In the genomic region with DNA sequence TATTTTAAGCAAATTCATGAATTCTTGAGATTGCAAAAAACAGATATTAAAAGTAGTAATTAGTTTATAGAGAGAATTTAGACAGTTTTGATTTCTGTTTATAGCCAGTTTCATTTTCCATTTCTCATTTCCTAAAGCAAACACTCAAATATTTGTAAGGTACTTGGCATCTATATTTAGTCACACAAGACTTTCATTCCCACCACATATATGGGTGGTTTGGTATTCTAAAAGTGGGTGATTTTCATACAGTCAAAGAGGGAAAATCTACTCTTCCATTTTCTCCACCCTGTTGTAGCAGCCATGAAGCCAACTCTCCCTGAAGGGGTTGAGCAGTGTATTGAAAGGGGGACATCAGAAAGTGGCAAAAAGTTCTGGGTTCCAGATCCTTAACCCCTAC, we compare ENCODE assay signal across 15 cellular contexts.
DNase-seq lines count a peak whose midpoint lies in the region; ATAC-seq and TF ChIP-seq lines count a peak whose summit lies in the region.
"Had no signal": no experiment of that assay in that cellular context is flagged by ENCODE, and none has a peak within 500 bp of the region (broad histone marks: within the 10 kb centered on the region; RNA-seq: fewer than 3 reads in every experiment).

No MANE protein-coding gene starts in this region.

- H3K36me3 Mint-ChIP-seq in activated naive CD4-positive, alpha-beta T cell treated with anti-CD3 and anti-CD28 coated beads, Interleukin-2, amount 50 U/mL, for 72 hours, result peaks cover 5 to 11% of the 10 kb centered on the region in 2 donors
- no peaks in the 10 kb centered on the region for H3K36me3 Mint-ChIP-seq in activated naive CD4-positive, alpha-beta T cell treated with anti-CD3 and anti-CD28 coated beads for 36 hours (ENCODE audit: low read depth)
- H3K36me3 Mint-ChIP-seq: brain had no signal

- peak overlapping the region in 1 of 2 donors; percentile 63 for H3K27ac Mint-ChIP-seq in activated naive CD4-positive, alpha-beta T cell treated with anti-CD3 and anti-CD28 coated beads, Interleukin-2, amount 50 U/mL, for 72 hours
- no peak overlapping the region for H3K27ac Mint-ChIP-seq in activated naive CD4-positive, alpha-beta T cell treated with anti-CD3 and anti-CD28 coated beads for 36 hours
- H3K27ac Mint-ChIP-seq: brain had no signal

- H3K4me1 Mint-ChIP-seq in activated naive CD4-positive, alpha-beta T cell treated with anti-CD3 and anti-CD28 coated beads for 36 hours (ENCODE audit: low read depth), result peaks cover 22% of the 10 kb centered on the region

- no peak for DNase-seq in activated naive CD4-positive, alpha-beta T cell treated with anti-CD3 and anti-CD28 coated beads, Interleukin-2, amount 50 U/mL, for 72 hours (ENCODE audit: low spot score in 2 of 2)
- DNase-seq in activated naive CD4-positive, alpha-beta T cell treated with anti-CD3 and anti-CD28 coated beads for 36 hours, result no peak
- no peak for DNase-seq in stimulated activated naive CD8-positive, alpha-beta T cell treated with anti-CD3 and anti-CD28 coated beads, Interleukin-15, Interleukin-2, amounts not matched to agents 100 U/mL and 50 U/mL, for 24 hours
- DNase-seq in HT-29 (ENCODE audit: low spot score), result no peak
- DNase-seq in nucleus accumbens (lab: John Stamatoyannopoulos, UW), result no peak
- DNase-seq: effector CD4-positive, alpha-beta T cell; hypothalamus; NCI-H187 treated with DMSO at 0.1 percent for 48 hours; NCI-H69; small intestine had no signal

- H3K9me3 Mint-ChIP-seq in activated naive CD4-positive, alpha-beta T cell treated with anti-CD3 and anti-CD28 coated beads, Interleukin-2, amount 50 U/mL, for 72 hours, result peaks cover 3 to 14% of the 10 kb centered on the region in 2 donors
- H3K9me3 Mint-ChIP-seq in activated naive CD4-positive, alpha-beta T cell treated with anti-CD3 and anti-CD28 coated beads for 36 hours, result no peaks in the 10 kb centered on the region
- H3K9me3 Mint-ChIP-seq: brain had no signal

- ATAC-seq in activated naive CD4-positive, alpha-beta T cell treated with anti-CD3 and anti-CD28 coated beads, Interleukin-2, amount 50 U/mL, for 72 hours, result peak; percentile 85 to 97
- ATAC-seq in GM19452 (IDR thresholded peaks at IDR 0.05; ENCODE audit: unreplicated experiment) (peak; percentile 53), HG03108 (IDR thresholded peaks at IDR 0.05; ENCODE audit: unreplicated experiment) (peak; percentile 43), SK-N-SH treated with all-trans-retinoic acid at 6 μM for 48 hours (no peak)
- ATAC-seq in stimulated activated naive CD8-positive, alpha-beta T cell treated with anti-CD3 and anti-CD28 coated beads, Interleukin-15, Interleukin-2, amounts not matched to agents 100 U/mL and 50 U/mL, for 24 hours, result peak; percentile 89
- ATAC-seq: Panc1 had no signal

- no peaks in the 10 kb centered on the region for H3K27me3 Mint-ChIP-seq in activated naive CD4-positive, alpha-beta T cell treated with anti-CD3 and anti-CD28 coated beads for 36 hours (ENCODE audit: low read depth)

- CTCF ChIA-PET in activated naive CD4-positive, alpha-beta T cell treated with anti-CD3 and anti-CD28 coated beads for 36 hours (lab: Charles Lee), result no interaction called here

- intact Hi-C loops in activated naive CD4-positive, alpha-beta T cell treated with anti-CD3 and anti-CD28 coated beads for 36 hours (cut with micrococcal nuclease), result loop anchor here (1.0 to 2.0 kb wide), 3 partner anchors 26 to 151 kb away; no protein-coding TSS in a partner anchor

- no peak overlapping the region for H3K4me3 Mint-ChIP-seq in activated naive CD4-positive, alpha-beta T cell treated with anti-CD3 and anti-CD28 coated beads for 36 hours
- H3K4me3 Mint-ChIP-seq: brain had no signal

TF ChIP-seq in SK-N-SH treated with all-trans-retinoic acid at 6 μM for 48 hours, 23 proteins besides CTCF, POLR2A, EP300 and RAD21:
- TF ChIP-seq ESRRG (CRISPR knock-in tag; IDR thresholded peaks at IDR 0.05) (no peak), ISL1 (CRISPR knock-in tag; IDR thresholded peaks at IDR 0.05) (no peak), PPARA (CRISPR knock-in tag; IDR thresholded peaks at IDR 0.05; ENCODE audit: borderline replicate concordance) (no peak), ZNF565 (CRISPR knock-in tag; conservative IDR thresholded peaks at IDR 0.05; ENCODE audit: low read depth) (no peak), RARB (CRISPR knock-in tag; IDR thresholded peaks at IDR 0.05) (no peak), CSDC2 (CRISPR knock-in tag; IDR thresholded peaks at IDR 0.05) (no peak), SNAI2 (CRISPR knock-in tag; IDR thresholded peaks at IDR 0.05) (no peak), OSR1 (CRISPR knock-in tag; IDR thresholded peaks at IDR 0.05) (no peak), GLIS3 (CRISPR knock-in tag; IDR thresholded peaks at IDR 0.05) (no peak), ZNF70 (CRISPR knock-in tag; IDR thresholded peaks at IDR 0.05) (no peak)
- TF ChIP-seq, protein P1, sequence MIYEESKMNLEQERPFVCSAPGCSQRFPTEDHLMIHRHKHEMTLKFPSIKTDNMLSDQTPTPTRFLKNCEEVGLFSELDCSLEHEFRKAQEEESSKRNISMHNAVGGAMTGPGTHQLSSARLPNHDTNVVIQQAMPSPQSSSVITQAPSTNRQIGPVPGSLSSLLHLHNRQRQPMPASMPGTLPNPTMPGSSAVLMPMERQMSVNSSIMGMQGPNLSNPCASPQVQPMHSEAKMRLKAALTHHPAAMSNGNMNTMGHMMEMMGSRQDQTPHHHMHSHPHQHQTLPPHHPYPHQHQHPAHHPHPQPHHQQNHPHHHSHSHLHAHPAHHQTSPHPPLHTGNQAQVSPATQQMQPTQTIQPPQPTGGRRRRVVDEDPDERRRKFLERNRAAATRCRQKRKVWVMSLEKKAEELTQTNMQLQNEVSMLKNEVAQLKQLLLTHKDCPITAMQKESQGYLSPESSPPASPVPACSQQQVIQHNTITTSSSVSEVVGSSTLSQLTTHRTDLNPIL (CRISPR knock-in tag; IDR thresholded peaks at IDR 0.05; ENCODE audit: low read depth), result no peak
- TF ChIP-seq, protein P2, sequence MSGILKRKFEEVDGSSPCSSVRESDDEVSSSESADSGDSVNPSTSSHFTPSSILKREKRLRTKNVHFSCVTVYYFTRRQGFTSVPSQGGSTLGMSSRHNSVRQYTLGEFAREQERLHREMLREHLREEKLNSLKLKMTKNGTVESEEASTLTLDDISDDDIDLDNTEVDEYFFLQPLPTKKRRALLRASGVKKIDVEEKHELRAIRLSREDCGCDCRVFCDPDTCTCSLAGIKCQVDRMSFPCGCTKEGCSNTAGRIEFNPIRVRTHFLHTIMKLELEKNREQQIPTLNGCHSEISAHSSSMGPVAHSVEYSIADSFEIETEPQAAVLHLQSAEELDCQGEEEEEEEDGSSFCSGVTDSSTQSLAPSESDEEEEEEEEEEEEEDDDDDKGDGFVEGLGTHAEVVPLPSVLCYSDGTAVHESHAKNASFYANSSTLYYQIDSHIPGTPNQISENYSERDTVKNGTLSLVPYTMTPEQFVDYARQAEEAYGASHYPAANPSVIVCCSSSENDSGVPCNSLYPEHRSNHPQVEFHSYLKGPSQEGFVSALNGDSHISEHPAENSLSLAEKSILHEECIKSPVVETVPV (CRISPR knock-in tag; IDR thresholded peaks at IDR 0.05), result no peak
- TF ChIP-seq, protein P3, sequence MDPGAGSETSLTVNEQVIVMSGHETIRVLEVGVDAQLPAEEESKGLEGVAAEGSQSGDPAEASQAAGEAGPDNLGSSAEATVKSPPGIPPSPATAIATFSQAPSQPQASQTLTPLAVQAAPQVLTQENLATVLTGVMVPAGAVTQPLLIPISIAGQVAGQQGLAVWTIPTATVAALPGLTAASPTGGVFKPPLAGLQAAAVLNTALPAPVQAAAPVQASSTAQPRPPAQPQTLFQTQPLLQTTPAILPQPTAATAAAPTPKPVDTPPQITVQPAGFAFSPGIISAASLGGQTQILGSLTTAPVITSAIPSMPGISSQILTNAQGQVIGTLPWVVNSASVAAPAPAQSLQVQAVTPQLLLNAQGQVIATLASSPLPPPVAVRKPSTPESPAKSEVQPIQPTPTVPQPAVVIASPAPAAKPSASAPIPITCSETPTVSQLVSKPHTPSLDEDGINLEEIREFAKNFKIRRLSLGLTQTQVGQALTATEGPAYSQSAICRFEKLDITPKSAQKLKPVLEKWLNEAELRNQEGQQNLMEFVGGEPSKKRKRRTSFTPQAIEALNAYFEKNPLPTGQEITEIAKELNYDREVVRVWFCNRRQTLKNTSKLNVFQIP (CRISPR knock-in tag; IDR thresholded peaks at IDR 0.05; ENCODE audit: borderline replicate concordance, low read depth), result no peak
- TF ChIP-seq, protein P4, sequence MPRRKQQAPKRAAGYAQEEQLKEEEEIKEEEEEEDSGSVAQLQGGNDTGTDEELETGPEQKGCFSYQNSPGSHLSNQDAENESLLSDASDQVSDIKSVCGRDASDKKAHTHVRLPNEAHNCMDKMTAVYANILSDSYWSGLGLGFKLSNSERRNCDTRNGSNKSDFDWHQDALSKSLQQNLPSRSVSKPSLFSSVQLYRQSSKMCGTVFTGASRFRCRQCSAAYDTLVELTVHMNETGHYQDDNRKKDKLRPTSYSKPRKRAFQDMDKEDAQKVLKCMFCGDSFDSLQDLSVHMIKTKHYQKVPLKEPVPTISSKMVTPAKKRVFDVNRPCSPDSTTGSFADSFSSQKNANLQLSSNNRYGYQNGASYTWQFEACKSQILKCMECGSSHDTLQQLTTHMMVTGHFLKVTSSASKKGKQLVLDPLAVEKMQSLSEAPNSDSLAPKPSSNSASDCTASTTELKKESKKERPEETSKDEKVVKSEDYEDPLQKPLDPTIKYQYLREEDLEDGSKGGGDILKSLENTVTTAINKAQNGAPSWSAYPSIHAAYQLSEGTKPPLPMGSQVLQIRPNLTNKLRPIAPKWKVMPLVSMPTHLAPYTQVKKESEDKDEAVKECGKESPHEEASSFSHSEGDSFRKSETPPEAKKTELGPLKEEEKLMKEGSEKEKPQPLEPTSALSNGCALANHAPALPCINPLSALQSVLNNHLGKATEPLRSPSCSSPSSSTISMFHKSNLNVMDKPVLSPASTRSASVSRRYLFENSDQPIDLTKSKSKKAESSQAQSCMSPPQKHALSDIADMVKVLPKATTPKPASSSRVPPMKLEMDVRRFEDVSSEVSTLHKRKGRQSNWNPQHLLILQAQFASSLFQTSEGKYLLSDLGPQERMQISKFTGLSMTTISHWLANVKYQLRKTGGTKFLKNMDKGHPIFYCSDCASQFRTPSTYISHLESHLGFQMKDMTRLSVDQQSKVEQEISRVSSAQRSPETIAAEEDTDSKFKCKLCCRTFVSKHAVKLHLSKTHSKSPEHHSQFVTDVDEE (CRISPR knock-in tag; IDR thresholded peaks at IDR 0.05), result no peak
